13 cellular contexts compared by ENCODE assay signal in genomic region chr1:56355422-56355821, GRCh38.
"Had no signal": no experiment of that assay in that cellular context is flagged by ENCODE, and none has a peak within 500 bp of the region (broad histone marks: within the 10 kb centered on the region; RNA-seq: fewer than 3 reads in every experiment).

No MANE protein-coding gene starts in this region.

- H3K4me3 ChIP-seq: ascending aorta, breast epithelium, lower lobe of right lung, stomach, vagina had no signal

- H3K9me3 ChIP-seq: ascending aorta, breast epithelium, lower lobe of right lung, stomach, vagina had no signal

- DNase-seq: activated CD4-positive, alpha-beta T cell treated with anti-CD3 and anti-CD28 coated beads, Interleukin-2, amount 50 U/mL, for 4 hours; activated gamma-delta T cell; effector CD4-positive, alpha-beta T cell; lower lobe of right lung; occipital lobe; stimulated activated CD4-positive, alpha-beta T cell treated with anti-CD3 and anti-CD28 coated beads, Interleukin-4, amount 100 ng/mL, for 24 hours; stomach; T-helper 2 cell; trophoblast cell; WERI-Rb-1 had no signal

- H3K4me1 ChIP-seq: breast epithelium, lower lobe of right lung, stomach, vagina had no signal

- H3K27ac ChIP-seq: ascending aorta, breast epithelium, lower lobe of right lung, stomach, vagina, WERI-Rb-1 had no signal

- H3K36me3 ChIP-seq: ascending aorta, breast epithelium, lower lobe of right lung, stomach, vagina, WERI-Rb-1 had no signal

- H3K27me3 ChIP-seq: ascending aorta, breast epithelium, stomach, vagina had no signal
